Comparison of ENCODE assay signal across 8 cellular contexts in genomic region chr17:1365445-1366039, GRCh38. TPM values are rescaled to one million over a fixed set of nuclear protein-coding genes. Genes with fewer than 3 reads are reported as not detected.
DNase-seq lines count a peak whose midpoint lies in the region; ATAC-seq and TF ChIP-seq lines count a peak whose summit lies in the region.

No MANE protein-coding gene starts in this region.

- H3K4me1 ChIP-seq in HUES48 (ENCODE audit: control insufficient read depth, insufficient read depth, low read length) (peaks cover 13% of the 10 kb centered on the region), mucosa of descending colon (ENCODE audit: low read depth) (peaks cover 33% of the 10 kb centered on the region), stomach smooth muscle (ENCODE audit: control insufficient read depth, insufficient read depth, low read length) (peaks cover 28% of the 10 kb centered on the region)

- H3K9ac ChIP-seq in HUES48 (ENCODE audit: low read depth, low read length) = no peak overlapping the region
- H3K9ac ChIP-seq in stomach smooth muscle (ENCODE audit: low read length in 2 of 2) = peak overlapping the region in 1 of 2 donors; percentile 31

- intact Hi-C loops in mucosa of descending colon (cut with DNase I, micrococcal nuclease) = loop anchor here in 1 of 2 donors (5.0 kb wide), 1 partner anchor 152 kb away; the partner anchor contains the start of gene INPP5K

- H3K27me3 ChIP-seq in HUES48 (ENCODE audit: control insufficient read depth, insufficient read depth, low read length) (no peaks in the 10 kb centered on the region), stomach smooth muscle (ENCODE audit: control insufficient read depth in 1 of 2, insufficient read depth in 2 of 2, low read length in 2 of 2) (no peaks in the 10 kb centered on the region)

- H3K27ac ChIP-seq in HUES48 (ENCODE audit: low read depth, low read length) (peak overlapping the region; percentile 36), epithelial cell of prostate (peak overlapping the region; percentile 52), stomach smooth muscle (ENCODE audit: low read length) (no peak overlapping the region)

- H3K36me3 ChIP-seq in HUES48 (ENCODE audit: control insufficient read depth, insufficient read depth, low read length) = peaks cover 42% of the 10 kb centered on the region
- H3K36me3 ChIP-seq in mucosa of descending colon (ENCODE audit: low read depth) = no peaks in the 10 kb centered on the region
- H3K36me3 ChIP-seq in stomach smooth muscle (ENCODE audit: control insufficient read depth in 2 of 2, insufficient read depth in 2 of 2, low read length in 2 of 2) = peaks cover 6 to 10% of the 10 kb centered on the region in 2 donors

- DNase-seq in COLO829 (ENCODE audit: low spot score) = peak; percentile 64
- peak; percentile 60 for DNase-seq in NOMO-1 treated with dmso at 0.1 percent for 144 hours (lab: John Stamatoyannopoulos, UW; ENCODE audit: unreplicated experiment)
- peak; percentile 65 for DNase-seq in activated CD8-positive, alpha-beta memory T cell treated with anti-CD3 and anti-CD28 coated beads, Interleukin-2, amount 50 U/mL, for 48 hours
- no peak for DNase-seq in epithelial cell of prostate (ENCODE audit: low read depth, low spot score)
- DNase-seq in mucosa of descending colon = peak in 1 of 3 donors; percentile 63

- H3K9me3 ChIP-seq in HUES48 (ENCODE audit: control insufficient read depth, insufficient read depth, low read length) (no peaks in the 10 kb centered on the region), mucosa of descending colon (no peaks in the 10 kb centered on the region), stomach smooth muscle (ENCODE audit: control insufficient read depth in 2 of 2, low read length in 2 of 2) (no peaks in the 10 kb centered on the region)

- ATAC-seq in mucosa of descending colon (peak; percentile 93), GM18519 (IDR thresholded peaks at IDR 0.05; ENCODE audit: low FRiP score, unreplicated experiment) (no peak)

- H3K4me3 ChIP-seq in HUES48 (ENCODE audit: low read depth, low read length) (no peak overlapping the region), mucosa of descending colon (no peak overlapping the region), stomach smooth muscle (ENCODE audit: low read length in 2 of 2) (peak overlapping the region; percentile 12 to 40)

- peak; percentile 62 for TF ChIP-seq CTCF in mucosa of descending colon (IDR thresholded peaks at IDR 0.05)

RNA-seq across cellular contexts. Expression of gene YWHAE, which starts 34.5 kb away (rescaled TPM):
- total RNA-seq in mucosa of descending colon = 100 to 1,000 TPM; 370 to 494 (median 380) TPM

Comparison
In these comparisons a context has a peak if more than half of its experiments do, and no peak if none do; other contexts are left out.
1. H3K4me3 ChIP-seq: peak in stomach smooth muscle (2 of 2); none in HUES48 (single experiment) and mucosa of descending colon (single experiment).